In the genomic region with DNA sequence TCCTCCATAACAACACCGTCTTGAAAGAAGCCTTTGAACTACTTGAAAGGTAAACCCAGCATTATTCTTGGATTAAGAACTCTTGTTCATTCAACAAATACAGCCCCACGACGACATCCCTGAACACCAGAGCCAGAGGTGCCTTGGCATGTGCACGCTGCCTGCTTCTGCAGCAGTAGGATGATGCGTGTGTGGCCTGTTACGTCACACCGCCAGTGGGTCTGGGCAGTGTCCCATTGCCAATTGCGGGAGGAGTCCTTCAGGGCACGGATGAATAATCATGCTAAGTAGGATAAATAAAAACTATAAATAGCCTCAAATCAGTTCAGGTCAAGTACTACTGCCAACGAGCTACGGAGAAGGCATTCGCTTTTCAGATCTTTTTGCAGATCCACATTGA, we compare ENCODE assay signal across 19 cellular contexts.
DNase-seq lines count a peak whose midpoint lies in the region; ATAC-seq and TF ChIP-seq lines count a peak whose summit lies in the region.
"Had no signal": no experiment of that assay in that cellular context is flagged by ENCODE, and none has a peak within 500 bp of the region (broad histone marks: within the 10 kb centered on the region; RNA-seq: fewer than 3 reads in every experiment).

No MANE protein-coding gene starts in this region.

- no peak overlapping the region for H3K4me3 Mint-ChIP-seq in GM23338
- H3K4me3 Mint-ChIP-seq: activated B cell treated with CpG ODN at 0.5 μM for 24 hours; activated CD8-positive, alpha-beta memory T cell treated with anti-CD3 and anti-CD28 coated beads, Interleukin-2, amount 10 ng/mL, durations not matched to agents 7 days and 5 days; stimulated activated naive B cell treated with anti-CD40 and anti-IgM and Interleukin-4, amounts not matched to agents 10 μg/mL and 1 μg/mL and 100 μg/mL, for 72 hours; T-cell had no signal

- DNase-seq in AG08395 (ENCODE audit: low spot score) (peak; percentile 28), GM23338 (ENCODE audit: low spot score) (no peak), T1000 (lab: John Stamatoyannopoulos, UW) (peak; percentile 14), kidney glomerular epithelial cell (lab: John Stamatoyannopoulos, UW) (peak; percentile 26), NCI-H146 treated with DMSO at 0.1 percent for 48 hours (lab: John Stamatoyannopoulos, UW; ENCODE audit: unreplicated experiment) (no peak), NCI-H1694 treated with DMSO at 0.1 percent for 48 hours (lab: John Stamatoyannopoulos, UW) (no peak)
- DNase-seq: activated B cell treated with CpG ODN at 0.5 μM for 24 hours; activated CD8-positive, alpha-beta memory T cell treated with anti-CD3 and anti-CD28 coated beads, Interleukin-2, amount 10 ng/mL, durations not matched to agents 7 days and 5 days; activated effector memory CD4-positive, alpha-beta T cell treated with anti-CD3 and anti-CD28 coated beads, Interleukin-2, amount 50 U/mL, for 16 hours; Caco-2; heart left ventricle; mucosa of descending colon; stimulated activated naive B cell treated with anti-CD40 and anti-IgM and Interleukin-4, amounts not matched to agents 10 μg/mL and 1 μg/mL and 100 μg/mL, for 72 hours; T-cell had no signal

- H3K9me3 Mint-ChIP-seq in GM23338, result no peaks in the 10 kb centered on the region
- H3K9me3 Mint-ChIP-seq: activated B cell treated with CpG ODN at 0.5 μM for 24 hours; stimulated activated naive B cell treated with anti-CD40 and anti-IgM and Interleukin-4, amounts not matched to agents 10 μg/mL and 1 μg/mL and 100 μg/mL, for 72 hours; T-cell had no signal

- H3K27ac ChIP-seq in GM23338 (ENCODE audit: low read depth), result no peak overlapping the region
- H3K27ac ChIP-seq: coronary artery, epithelial cell of prostate, heart left ventricle had no signal

- H3F3A ChIP-seq in GM23338 (replicated peaks; ENCODE audit: low read depth), result no peaks in the 10 kb centered on the region

- H3K27me3 Mint-ChIP-seq in GM23338 (ENCODE audit: insufficient read depth, low read depth, poor library complexity), result peaks cover 14% of the 10 kb centered on the region
- H3K27me3 Mint-ChIP-seq: activated CD8-positive, alpha-beta memory T cell treated with anti-CD3 and anti-CD28 coated beads, Interleukin-2, amount 10 ng/mL, durations not matched to agents 7 days and 5 days had no signal

- no peak for TF ChIP-seq CTCF in GM23338 (conservative IDR thresholded peaks at IDR 0.05; ENCODE audit: low read depth in 2 of 2)

- peaks cover 48% of the 10 kb centered on the region for H3K4me1 Mint-ChIP-seq in GM23338
- H3K4me1 Mint-ChIP-seq: activated B cell treated with CpG ODN at 0.5 μM for 24 hours; activated CD8-positive, alpha-beta memory T cell treated with anti-CD3 and anti-CD28 coated beads, Interleukin-2, amount 10 ng/mL, durations not matched to agents 7 days and 5 days; stimulated activated naive B cell treated with anti-CD40 and anti-IgM and Interleukin-4, amounts not matched to agents 10 μg/mL and 1 μg/mL and 100 μg/mL, for 72 hours; T-cell had no signal

- peaks cover 16% of the 10 kb centered on the region for H3K4me1 ChIP-seq in GM23338 (ENCODE audit: insufficient read depth)
- H3K4me1 ChIP-seq: Caco-2, heart left ventricle had no signal

- H3K36me3 ChIP-seq in GM23338 (ENCODE audit: insufficient read depth), result no peaks in the 10 kb centered on the region
- H3K36me3 ChIP-seq: heart left ventricle had no signal

- no peaks in the 10 kb centered on the region; the same call in 2 of the 3 replicates for H3K36me3 Mint-ChIP-seq in GM23338 (ENCODE audit: low read depth)
- H3K36me3 Mint-ChIP-seq: activated CD8-positive, alpha-beta memory T cell treated with anti-CD3 and anti-CD28 coated beads, Interleukin-2, amount 10 ng/mL, durations not matched to agents 7 days and 5 days; stimulated activated naive B cell treated with anti-CD40 and anti-IgM and Interleukin-4, amounts not matched to agents 10 μg/mL and 1 μg/mL and 100 μg/mL, for 72 hours; T-cell had no signal

- no peak overlapping the region for H3K4me3 ChIP-seq in GM23338
- H3K4me3 ChIP-seq: coronary artery, heart left ventricle, mucosa of descending colon, smooth muscle cell had no signal

- no peaks in the 10 kb centered on the region; the same call in 1 of the 2 replicates for H3K79me2 ChIP-seq in GM23338 (replicated peaks; ENCODE audit: insufficient read depth)

- H2AFZ ChIP-seq in GM23338, result no peak overlapping the region

- 0 out of 2 replicates have a peak overlapping the region, but pooled peaks have one; percentile 0 for H3K4me2 ChIP-seq in GM23338
- H3K4me2 ChIP-seq: smooth muscle cell had no signal

- H3K9me2 ChIP-seq in GM23338 (ENCODE audit: insufficient read depth), result no peaks in the 10 kb centered on the region

- H3K27me3 ChIP-seq in GM23338 (ENCODE audit: insufficient read depth), result no peaks in the 10 kb centered on the region

- H3K27ac Mint-ChIP-seq in GM23338, result no peak overlapping the region
- H3K27ac Mint-ChIP-seq: activated B cell treated with CpG ODN at 0.5 μM for 24 hours; activated CD8-positive, alpha-beta memory T cell treated with anti-CD3 and anti-CD28 coated beads, Interleukin-2, amount 10 ng/mL, durations not matched to agents 7 days and 5 days; stimulated activated naive B cell treated with anti-CD40 and anti-IgM and Interleukin-4, amounts not matched to agents 10 μg/mL and 1 μg/mL and 100 μg/mL, for 72 hours; T-cell had no signal

- ATAC-seq in GM23338 (no peak), GM18502 (IDR thresholded peaks at IDR 0.05; ENCODE audit: poor library complexity, unreplicated experiment) (no peak), GM18909 (IDR thresholded peaks at IDR 0.05; ENCODE audit: poor library complexity, unreplicated experiment) (no peak)
- ATAC-seq: activated CD8-positive, alpha-beta memory T cell treated with anti-CD3 and anti-CD28 coated beads, Interleukin-2, amount 10 ng/mL, durations not matched to agents 7 days and 5 days; mucosa of descending colon; stimulated activated naive B cell treated with anti-CD40 and anti-IgM and Interleukin-4, amounts not matched to agents 10 μg/mL and 1 μg/mL and 100 μg/mL, for 72 hours; T-cell had no signal

- peaks cover 21% of the 10 kb centered on the region for H4K20me1 ChIP-seq in GM23338 (replicated peaks; ENCODE audit: insufficient read depth)

TF ChIP-seq in GM23338, 12 proteins besides CTCF, POLR2A, EP300 and RAD21 (continues in another document):
- TF ChIP-seq CREB1 (CRISPR knock-in tag; IDR thresholded peaks at IDR 0.05; ENCODE audit: low read depth) (no peak), JUNB (IDR thresholded peaks at IDR 0.05; ENCODE audit: unreplicated experiment) (no peak), EZH2 (IDR thresholded peaks at IDR 0.05; ENCODE audit: low read depth, unreplicated experiment) (no peak), EZH2phosphoT487 (IDR thresholded peaks at IDR 0.05; ENCODE audit: unreplicated experiment) (no peak), NANOG (IDR thresholded peaks at IDR 0.05; ENCODE audit: borderline replicate concordance) (no peak), ZNF331 (CRISPR knock-in tag; IDR thresholded peaks at IDR 0.05; ENCODE audit: low read depth) (no peak), POLR2AphosphoS5 (IDR thresholded peaks at IDR 0.05; ENCODE audit: low read depth) (no peak)
- TF ChIP-seq, protein P1, sequence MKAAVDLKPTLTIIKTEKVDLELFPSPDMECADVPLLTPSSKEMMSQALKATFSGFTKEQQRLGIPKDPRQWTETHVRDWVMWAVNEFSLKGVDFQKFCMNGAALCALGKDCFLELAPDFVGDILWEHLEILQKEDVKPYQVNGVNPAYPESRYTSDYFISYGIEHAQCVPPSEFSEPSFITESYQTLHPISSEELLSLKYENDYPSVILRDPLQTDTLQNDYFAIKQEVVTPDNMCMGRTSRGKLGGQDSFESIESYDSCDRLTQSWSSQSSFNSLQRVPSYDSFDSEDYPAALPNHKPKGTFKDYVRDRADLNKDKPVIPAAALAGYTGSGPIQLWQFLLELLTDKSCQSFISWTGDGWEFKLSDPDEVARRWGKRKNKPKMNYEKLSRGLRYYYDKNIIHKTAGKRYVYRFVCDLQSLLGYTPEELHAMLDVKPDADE (IDR thresholded peaks at IDR 0.05), result no peak
- TF ChIP-seq, protein P2, sequence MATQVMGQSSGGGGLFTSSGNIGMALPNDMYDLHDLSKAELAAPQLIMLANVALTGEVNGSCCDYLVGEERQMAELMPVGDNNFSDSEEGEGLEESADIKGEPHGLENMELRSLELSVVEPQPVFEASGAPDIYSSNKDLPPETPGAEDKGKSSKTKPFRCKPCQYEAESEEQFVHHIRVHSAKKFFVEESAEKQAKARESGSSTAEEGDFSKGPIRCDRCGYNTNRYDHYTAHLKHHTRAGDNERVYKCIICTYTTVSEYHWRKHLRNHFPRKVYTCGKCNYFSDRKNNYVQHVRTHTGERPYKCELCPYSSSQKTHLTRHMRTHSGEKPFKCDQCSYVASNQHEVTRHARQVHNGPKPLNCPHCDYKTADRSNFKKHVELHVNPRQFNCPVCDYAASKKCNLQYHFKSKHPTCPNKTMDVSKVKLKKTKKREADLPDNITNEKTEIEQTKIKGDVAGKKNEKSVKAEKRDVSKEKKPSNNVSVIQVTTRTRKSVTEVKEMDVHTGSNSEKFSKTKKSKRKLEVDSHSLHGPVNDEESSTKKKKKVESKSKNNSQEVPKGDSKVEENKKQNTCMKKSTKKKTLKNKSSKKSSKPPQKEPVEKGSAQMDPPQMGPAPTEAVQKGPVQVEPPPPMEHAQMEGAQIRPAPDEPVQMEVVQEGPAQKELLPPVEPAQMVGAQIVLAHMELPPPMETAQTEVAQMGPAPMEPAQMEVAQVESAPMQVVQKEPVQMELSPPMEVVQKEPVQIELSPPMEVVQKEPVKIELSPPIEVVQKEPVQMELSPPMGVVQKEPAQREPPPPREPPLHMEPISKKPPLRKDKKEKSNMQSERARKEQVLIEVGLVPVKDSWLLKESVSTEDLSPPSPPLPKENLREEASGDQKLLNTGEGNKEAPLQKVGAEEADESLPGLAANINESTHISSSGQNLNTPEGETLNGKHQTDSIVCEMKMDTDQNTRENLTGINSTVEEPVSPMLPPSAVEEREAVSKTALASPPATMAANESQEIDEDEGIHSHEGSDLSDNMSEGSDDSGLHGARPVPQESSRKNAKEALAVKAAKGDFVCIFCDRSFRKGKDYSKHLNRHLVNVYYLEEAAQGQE (IDR thresholded peaks at IDR 0.05; ENCODE audit: unreplicated experiment), result no peak

Comparison
In these comparisons a context has a peak if more than half of its experiments do, and no peak if none do; other contexts are left out.
1. DNase-seq: peak in AG08395 (single experiment), T1000 (single experiment) and kidney glomerular epithelial cell (single experiment); none in GM23338 (single experiment), NCI-H146 treated with DMSO at 0.1 percent for 48 hours (single experiment) and NCI-H1694 treated with DMSO at 0.1 percent for 48 hours (single experiment).